In the genomic region with DNA sequence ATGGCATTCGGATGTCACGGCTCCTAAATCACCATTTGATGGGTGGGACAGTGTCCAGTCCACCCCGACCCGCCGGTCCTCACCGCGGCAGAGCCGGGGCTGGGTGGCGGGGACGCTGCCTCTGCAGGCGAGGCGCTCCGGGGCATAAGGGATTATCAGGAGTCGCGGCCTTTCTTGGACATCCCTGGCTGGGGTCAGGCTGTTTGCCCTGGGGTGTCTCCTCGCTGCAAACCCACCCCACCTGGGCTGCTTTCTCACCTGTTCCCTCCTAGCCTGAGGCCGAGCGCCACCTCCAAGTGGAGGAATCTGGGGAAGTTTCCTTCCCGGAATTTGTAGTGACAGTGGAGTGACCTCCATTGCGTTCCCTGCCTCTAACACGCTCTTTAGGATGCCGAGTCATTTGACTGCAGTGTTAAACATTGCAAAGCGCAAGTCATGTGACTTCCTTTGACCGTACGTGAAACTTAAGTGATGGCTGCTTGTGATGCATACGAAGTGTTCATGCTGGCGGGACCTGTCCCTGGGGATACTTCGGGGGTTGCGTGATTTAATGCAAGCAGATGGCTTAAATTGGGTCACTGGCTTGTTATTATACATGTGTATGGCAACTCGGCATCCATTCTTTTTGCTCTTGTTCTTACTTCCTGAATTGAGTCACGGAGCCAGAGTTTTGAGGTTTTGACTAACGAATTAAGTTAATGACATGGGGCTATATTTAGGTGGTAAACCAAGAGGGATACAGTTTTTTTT, we compare ENCODE assay signal across 1 cellular context.
TF ChIP-seq lines count a peak whose summit lies in the region.

No MANE protein-coding gene starts in this region.

TF ChIP-seq in GM12878, 131 proteins besides CTCF, POLR2A, EP300 and RAD21 (continued from another document and continues in another):
- TF ChIP-seq, protein P1, sequence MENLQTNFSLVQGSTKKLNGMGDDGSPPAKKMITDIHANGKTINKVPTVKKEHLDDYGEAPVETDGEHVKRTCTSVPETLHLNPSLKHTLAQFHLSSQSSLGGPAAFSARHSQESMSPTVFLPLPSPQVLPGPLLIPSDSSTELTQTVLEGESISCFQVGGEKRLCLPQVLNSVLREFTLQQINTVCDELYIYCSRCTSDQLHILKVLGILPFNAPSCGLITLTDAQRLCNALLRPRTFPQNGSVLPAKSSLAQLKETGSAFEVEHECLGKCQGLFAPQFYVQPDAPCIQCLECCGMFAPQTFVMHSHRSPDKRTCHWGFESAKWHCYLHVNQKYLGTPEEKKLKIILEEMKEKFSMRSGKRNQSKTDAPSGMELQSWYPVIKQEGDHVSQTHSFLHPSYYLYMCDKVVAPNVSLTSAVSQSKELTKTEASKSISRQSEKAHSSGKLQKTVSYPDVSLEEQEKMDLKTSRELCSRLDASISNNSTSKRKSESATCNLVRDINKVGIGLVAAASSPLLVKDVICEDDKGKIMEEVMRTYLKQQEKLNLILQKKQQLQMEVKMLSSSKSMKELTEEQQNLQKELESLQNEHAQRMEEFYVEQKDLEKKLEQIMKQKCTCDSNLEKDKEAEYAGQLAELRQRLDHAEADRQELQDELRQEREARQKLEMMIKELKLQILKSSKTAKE (IDR thresholded peaks at IDR 0.05; ENCODE audit: low read depth, poor library complexity, severe bottlenecking), result peak; percentile 40
- TF ChIP-seq, protein P2, sequence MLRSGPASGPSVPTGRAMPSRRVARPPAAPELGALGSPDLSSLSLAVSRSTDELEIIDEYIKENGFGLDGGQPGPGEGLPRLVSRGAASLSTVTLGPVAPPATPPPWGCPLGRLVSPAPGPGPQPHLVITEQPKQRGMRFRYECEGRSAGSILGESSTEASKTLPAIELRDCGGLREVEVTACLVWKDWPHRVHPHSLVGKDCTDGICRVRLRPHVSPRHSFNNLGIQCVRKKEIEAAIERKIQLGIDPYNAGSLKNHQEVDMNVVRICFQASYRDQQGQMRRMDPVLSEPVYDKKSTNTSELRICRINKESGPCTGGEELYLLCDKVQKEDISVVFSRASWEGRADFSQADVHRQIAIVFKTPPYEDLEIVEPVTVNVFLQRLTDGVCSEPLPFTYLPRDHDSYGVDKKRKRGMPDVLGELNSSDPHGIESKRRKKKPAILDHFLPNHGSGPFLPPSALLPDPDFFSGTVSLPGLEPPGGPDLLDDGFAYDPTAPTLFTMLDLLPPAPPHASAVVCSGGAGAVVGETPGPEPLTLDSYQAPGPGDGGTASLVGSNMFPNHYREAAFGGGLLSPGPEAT (IDR thresholded peaks at IDR 0.05; ENCODE audit: low read depth), result peak; percentile 66
- TF ChIP-seq, protein P3, sequence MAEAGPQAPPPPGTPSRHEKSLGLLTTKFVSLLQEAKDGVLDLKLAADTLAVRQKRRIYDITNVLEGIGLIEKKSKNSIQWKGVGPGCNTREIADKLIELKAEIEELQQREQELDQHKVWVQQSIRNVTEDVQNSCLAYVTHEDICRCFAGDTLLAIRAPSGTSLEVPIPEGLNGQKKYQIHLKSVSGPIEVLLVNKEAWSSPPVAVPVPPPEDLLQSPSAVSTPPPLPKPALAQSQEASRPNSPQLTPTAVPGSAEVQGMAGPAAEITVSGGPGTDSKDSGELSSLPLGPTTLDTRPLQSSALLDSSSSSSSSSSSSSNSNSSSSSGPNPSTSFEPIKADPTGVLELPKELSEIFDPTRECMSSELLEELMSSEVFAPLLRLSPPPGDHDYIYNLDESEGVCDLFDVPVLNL (IDR thresholded peaks at IDR 0.05; ENCODE audit: low read depth, low read length), result no peak
- TF ChIP-seq, protein P4, sequence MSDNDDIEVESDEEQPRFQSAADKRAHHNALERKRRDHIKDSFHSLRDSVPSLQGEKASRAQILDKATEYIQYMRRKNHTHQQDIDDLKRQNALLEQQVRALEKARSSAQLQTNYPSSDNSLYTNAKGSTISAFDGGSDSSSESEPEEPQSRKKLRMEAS (IDR thresholded peaks at IDR 0.05; ENCODE audit: low read depth, low read length), result peak; percentile 26; the same call in 1 of the 2 replicates
- TF ChIP-seq RAD51 (IDR thresholded peaks at IDR 0.05) (peak; percentile 96), MXI1 (IDR thresholded peaks at IDR 0.05; ENCODE audit: low read depth, low read length) (peak; percentile 73; the same call in 1 of the 2 replicates), IRF4 (IDR thresholded peaks at IDR 0.05; ENCODE audit: low read depth, low read length) (0 out of 2 replicates have a peak, but pooled peaks have one; percentile 31), YY1 (IDR thresholded peaks at IDR 0.05; ENCODE audit: low read depth, low read length) (peak; percentile 86), ATF7 (IDR thresholded peaks at IDR 0.05; ENCODE audit: low read depth) (peak; percentile 60), DPF2 (IDR thresholded peaks at IDR 0.05) (0 out of 2 replicates have a peak, but pooled peaks have one; percentile 50), MTA2 (IDR thresholded peaks at IDR 0.05; ENCODE audit: low read depth) (peak; percentile 58), BHLHE40 (IDR thresholded peaks at IDR 0.05; ENCODE audit: borderline replicate concordance in 1 of 2, low read depth in 2 of 2, low read length in 1 of 2) (peak; percentile 78 to 79), NR2F1 (conservative IDR thresholded peaks at IDR 0.05) (peak; percentile 31; the same call in 1 of the 2 replicates), SRF (IDR thresholded peaks at IDR 0.05; ENCODE audit: low read depth in 2 of 2, low read length in 2 of 2) (0 out of 4 replicates have a peak, but pooled peaks of 1 of the 2 experiments have one; percentile 23), ETV6 (conservative IDR thresholded peaks at IDR 0.05 in 1 of 2, IDR thresholded peaks at IDR 0.05 in 1 of 2; ENCODE audit: borderline replicate concordance in 1 of 2, low read depth in 1 of 2) (no peak), BCL11A (IDR thresholded peaks at IDR 0.05; ENCODE audit: low read depth, low read length) (no peak), STAT1 (conservative IDR thresholded peaks at IDR 0.05) (0 out of 2 replicates have a peak, but pooled peaks have one; percentile 17), TARDBP (IDR thresholded peaks at IDR 0.05; ENCODE audit: borderline replicate concordance) (no peak), TAF1 (IDR thresholded peaks at IDR 0.05; ENCODE audit: borderline replicate concordance, low read depth, low read length) (peak; percentile 37; the same call in 1 of the 2 replicates), RB1 (IDR thresholded peaks at IDR 0.05; ENCODE audit: borderline replicate concordance) (peak; percentile 36; the same call in 1 of the 2 replicates), POLR2AphosphoS5 (IDR thresholded peaks at IDR 0.05; ENCODE audit: low read length) (peak; percentile 71), IKZF2 (IDR thresholded peaks at IDR 0.05) (peak; percentile 39 to 55), NBN (IDR thresholded peaks at IDR 0.05) (peak; percentile 38; the same call in 1 of the 2 replicates), ZNF207 (IDR thresholded peaks at IDR 0.05; ENCODE audit: borderline replicate concordance) (peak; percentile 20; the same call in 1 of the 2 replicates), ASH2L (IDR thresholded peaks at IDR 0.05; ENCODE audit: borderline replicate concordance, low read depth) (0 out of 2 replicates have a peak, but pooled peaks have one; percentile 16), POLR2AphosphoS2 (IDR thresholded peaks at IDR 0.05; ENCODE audit: low read depth, low read length) (peak; percentile 57)
- TF ChIP-seq, protein P5, sequence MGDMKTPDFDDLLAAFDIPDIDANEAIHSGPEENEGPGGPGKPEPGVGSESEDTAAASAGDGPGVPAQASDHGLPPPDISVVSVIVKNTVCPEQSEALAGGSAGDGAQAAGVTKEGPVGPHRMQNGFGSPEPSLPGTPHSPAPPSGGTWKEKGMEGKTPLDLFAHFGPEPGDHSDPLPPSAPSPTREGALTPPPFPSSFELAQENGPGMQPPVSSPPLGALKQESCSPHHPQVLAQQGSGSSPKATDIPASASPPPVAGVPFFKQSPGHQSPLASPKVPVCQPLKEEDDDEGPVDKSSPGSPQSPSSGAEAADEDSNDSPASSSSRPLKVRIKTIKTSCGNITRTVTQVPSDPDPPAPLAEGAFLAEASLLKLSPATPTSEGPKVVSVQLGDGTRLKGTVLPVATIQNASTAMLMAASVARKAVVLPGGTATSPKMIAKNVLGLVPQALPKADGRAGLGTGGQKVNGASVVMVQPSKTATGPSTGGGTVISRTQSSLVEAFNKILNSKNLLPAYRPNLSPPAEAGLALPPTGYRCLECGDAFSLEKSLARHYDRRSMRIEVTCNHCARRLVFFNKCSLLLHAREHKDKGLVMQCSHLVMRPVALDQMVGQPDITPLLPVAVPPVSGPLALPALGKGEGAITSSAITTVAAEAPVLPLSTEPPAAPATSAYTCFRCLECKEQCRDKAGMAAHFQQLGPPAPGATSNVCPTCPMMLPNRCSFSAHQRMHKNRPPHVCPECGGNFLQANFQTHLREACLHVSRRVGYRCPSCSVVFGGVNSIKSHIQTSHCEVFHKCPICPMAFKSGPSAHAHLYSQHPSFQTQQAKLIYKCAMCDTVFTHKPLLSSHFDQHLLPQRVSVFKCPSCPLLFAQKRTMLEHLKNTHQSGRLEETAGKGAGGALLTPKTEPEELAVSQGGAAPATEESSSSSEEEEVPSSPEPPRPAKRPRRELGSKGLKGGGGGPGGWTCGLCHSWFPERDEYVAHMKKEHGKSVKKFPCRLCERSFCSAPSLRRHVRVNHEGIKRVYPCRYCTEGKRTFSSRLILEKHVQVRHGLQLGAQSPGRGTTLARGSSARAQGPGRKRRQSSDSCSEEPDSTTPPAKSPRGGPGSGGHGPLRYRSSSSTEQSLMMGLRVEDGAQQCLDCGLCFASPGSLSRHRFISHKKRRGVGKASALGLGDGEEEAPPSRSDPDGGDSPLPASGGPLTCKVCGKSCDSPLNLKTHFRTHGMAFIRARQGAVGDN (IDR thresholded peaks at IDR 0.05), result peak; percentile 74
- TF ChIP-seq, protein P6, sequence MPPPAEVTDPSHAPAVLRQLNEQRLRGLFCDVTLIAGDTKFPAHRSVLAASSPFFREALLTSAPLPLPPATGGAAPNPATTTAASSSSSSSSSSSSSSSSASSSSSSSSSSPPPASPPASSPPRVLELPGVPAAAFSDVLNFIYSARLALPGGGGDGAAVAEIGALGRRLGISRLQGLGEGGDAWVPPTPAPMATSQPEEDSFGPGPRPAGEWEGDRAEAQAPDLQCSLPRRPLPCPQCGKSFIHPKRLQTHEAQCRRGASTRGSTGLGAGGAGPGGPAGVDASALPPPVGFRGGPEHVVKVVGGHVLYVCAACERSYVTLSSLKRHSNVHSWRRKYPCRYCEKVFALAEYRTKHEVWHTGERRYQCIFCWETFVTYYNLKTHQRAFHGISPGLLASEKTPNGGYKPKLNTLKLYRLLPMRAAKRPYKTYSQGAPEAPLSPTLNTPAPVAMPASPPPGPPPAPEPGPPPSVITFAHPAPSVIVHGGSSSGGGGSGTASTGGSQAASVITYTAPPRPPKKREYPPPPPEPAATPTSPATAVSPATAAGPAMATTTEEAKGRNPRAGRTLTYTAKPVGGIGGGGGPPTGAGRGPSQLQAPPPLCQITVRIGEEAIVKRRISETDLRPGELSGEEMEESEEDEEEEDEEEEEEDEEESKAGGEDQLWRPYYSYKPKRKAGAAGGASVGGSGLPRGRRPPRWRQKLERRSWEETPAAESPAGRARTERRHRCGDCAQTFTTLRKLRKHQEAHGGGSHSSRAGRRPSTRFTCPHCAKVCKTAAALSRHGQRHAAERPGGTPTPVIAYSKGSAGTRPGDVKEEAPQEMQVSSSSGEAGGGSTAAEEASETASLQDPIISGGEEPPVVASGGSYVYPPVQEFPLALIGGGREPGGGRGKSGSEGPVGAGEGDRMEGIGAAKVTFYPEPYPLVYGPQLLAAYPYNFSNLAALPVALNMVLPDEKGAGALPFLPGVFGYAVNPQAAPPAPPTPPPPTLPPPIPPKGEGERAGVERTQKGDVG (CRISPR knock-in tag; IDR thresholded peaks at IDR 0.05), result 0 out of 2 replicates have a peak, but pooled peaks have one; percentile 48
- TF ChIP-seq, protein P7, sequence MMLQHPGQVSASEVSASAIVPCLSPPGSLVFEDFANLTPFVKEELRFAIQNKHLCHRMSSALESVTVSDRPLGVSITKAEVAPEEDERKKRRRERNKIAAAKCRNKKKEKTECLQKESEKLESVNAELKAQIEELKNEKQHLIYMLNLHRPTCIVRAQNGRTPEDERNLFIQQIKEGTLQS (IDR thresholded peaks at IDR 0.05; ENCODE audit: borderline replicate concordance, extremely low read depth, low read depth, low read length), result peak; percentile 36; the same call in 1 of the 2 replicates
- TF ChIP-seq, protein P8, sequence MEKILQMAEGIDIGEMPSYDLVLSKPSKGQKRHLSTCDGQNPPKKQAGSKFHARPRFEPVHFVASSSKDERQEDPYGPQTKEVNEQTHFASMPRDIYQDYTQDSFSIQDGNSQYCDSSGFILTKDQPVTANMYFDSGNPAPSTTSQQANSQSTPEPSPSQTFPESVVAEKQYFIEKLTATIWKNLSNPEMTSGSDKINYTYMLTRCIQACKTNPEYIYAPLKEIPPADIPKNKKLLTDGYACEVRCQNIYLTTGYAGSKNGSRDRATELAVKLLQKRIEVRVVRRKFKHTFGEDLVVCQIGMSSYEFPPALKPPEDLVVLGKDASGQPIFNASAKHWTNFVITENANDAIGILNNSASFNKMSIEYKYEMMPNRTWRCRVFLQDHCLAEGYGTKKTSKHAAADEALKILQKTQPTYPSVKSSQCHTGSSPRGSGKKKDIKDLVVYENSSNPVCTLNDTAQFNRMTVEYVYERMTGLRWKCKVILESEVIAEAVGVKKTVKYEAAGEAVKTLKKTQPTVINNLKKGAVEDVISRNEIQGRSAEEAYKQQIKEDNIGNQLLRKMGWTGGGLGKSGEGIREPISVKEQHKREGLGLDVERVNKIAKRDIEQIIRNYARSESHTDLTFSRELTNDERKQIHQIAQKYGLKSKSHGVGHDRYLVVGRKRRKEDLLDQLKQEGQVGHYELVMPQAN (conservative IDR thresholded peaks at IDR 0.05), result no peak; the same call in 1 of the 2 replicates
- TF ChIP-seq, protein P9, sequence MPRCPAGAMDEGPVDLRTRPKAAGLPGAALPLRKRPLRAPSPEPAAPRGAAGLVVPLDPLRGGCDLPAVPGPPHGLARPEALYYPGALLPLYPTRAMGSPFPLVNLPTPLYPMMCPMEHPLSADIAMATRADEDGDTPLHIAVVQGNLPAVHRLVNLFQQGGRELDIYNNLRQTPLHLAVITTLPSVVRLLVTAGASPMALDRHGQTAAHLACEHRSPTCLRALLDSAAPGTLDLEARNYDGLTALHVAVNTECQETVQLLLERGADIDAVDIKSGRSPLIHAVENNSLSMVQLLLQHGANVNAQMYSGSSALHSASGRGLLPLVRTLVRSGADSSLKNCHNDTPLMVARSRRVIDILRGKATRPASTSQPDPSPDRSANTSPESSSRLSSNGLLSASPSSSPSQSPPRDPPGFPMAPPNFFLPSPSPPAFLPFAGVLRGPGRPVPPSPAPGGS (IDR thresholded peaks at IDR 0.05; ENCODE audit: borderline replicate concordance, insufficient read depth, low read depth, low read length, poor library complexity, severe bottlenecking), result no peak
- TF ChIP-seq, protein P10, sequence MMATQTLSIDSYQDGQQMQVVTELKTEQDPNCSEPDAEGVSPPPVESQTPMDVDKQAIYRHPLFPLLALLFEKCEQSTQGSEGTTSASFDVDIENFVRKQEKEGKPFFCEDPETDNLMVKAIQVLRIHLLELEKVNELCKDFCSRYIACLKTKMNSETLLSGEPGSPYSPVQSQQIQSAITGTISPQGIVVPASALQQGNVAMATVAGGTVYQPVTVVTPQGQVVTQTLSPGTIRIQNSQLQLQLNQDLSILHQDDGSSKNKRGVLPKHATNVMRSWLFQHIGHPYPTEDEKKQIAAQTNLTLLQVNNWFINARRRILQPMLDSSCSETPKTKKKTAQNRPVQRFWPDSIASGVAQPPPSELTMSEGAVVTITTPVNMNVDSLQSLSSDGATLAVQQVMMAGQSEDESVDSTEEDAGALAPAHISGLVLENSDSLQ (IDR thresholded peaks at IDR 0.05), result peak; percentile 59; the same call in 1 of the 2 replicates
- TF ChIP-seq, protein P11, sequence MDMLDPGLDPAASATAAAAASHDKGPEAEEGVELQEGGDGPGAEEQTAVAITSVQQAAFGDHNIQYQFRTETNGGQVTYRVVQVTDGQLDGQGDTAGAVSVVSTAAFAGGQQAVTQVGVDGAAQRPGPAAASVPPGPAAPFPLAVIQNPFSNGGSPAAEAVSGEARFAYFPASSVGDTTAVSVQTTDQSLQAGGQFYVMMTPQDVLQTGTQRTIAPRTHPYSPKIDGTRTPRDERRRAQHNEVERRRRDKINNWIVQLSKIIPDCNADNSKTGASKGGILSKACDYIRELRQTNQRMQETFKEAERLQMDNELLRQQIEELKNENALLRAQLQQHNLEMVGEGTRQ (IDR thresholded peaks at IDR 0.05; ENCODE audit: borderline replicate concordance, low read depth, low read length), result peak; percentile 61
